8 cellular contexts compared by ENCODE assay signal in the genomic region with DNA sequence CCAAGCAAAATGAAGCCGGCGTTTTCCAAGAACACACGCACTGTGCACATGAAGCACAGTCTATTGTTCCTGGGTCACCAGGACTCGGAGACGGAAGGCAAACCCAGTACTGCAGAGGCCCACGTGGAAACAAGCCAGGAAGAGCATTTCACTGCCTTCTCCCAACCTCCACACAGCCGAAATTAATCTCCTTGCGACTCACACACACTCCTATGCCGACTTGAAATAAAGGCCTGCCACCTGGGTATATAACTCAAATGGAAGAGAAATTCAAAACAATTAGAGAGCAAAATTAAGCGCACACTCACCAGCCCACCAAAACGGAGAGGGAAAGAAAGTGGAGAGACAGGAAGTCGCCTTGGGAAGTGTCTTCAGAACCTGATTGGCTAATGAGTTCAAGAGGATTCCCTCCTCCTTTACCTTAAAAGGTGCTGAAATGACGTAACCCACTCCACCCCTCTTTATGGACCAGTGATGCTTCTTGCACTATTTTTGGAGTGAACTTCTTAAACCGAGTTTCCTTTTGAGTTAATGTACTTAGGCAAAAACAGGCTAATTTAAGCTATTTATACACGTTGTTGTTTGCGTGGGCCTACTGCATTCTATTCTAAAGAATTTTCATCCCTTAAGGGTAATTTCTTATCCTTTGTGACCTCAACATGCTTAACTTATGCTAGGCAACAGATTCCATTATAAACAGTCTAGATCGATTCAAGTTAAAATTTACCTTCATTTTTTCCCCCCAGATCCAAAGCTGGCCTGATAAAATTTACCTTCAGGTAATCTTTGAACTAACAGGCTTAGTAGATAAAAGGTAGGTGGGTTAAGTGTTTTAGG.
A peak's percentile ranks its signal among the peaks of the same experiment; 100 is the strongest.
DNase-seq lines count a peak whose midpoint lies in the region; ATAC-seq and FAIRE-seq lines count a peak whose summit lies in the region.

A gene with protein sequence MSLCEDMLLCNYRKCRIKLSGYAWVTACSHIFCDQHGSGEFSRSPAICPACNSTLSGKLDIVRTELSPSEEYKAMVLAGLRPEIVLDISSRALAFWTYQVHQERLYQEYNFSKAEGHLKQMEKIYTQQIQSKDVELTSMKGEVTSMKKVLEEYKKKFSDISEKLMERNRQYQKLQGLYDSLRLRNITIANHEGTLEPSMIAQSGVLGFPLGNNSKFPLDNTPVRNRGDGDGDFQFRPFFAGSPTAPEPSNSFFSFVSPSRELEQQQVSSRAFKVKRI (minus strand): TSS at position 334 of the 837 bp plus-strand sequence. CDS start 16,756 bp downstream, outside the sequence.

- H3K27me3 ChIP-seq in NT2/D1 (ENCODE audit: insufficient read depth, insufficient read length) = no peaks in the 10 kb centered on the region

- peak within 1 kb of the TSS; percentile 66 for H3K27ac ChIP-seq in epithelial cell of prostate

- ATAC-seq in GM21390 (IDR thresholded peaks at IDR 0.05; ENCODE audit: unreplicated experiment) = peak; percentile 97

- H3K4me1 ChIP-seq in NT2/D1 (ENCODE audit: insufficient read depth, insufficient read length) = peaks cover 4% of the 10 kb centered on the region

- H3K9ac ChIP-seq in NT2/D1 (ENCODE audit: insufficient read length, low read depth) = peak within 1 kb of the TSS; percentile 87

- DNase-seq in DMS53 (lab: John Stamatoyannopoulos, UW) = peak; percentile 82
- DNase-seq in HTR-8/SVneo (ENCODE audit: insufficient read length, low spot score) = peak; percentile 79
- peak; percentile 63 for DNase-seq in NT2/D1 (ENCODE audit: low read depth, low spot score)
- DNase-seq in activated T-cell treated with anti-CD3 and anti-CD28 coated beads for 1 hour (ENCODE audit: low read depth) = peak; percentile 5
- peak; percentile 57 for DNase-seq in epithelial cell of prostate (ENCODE audit: low read depth, low spot score)
- DNase-seq in midbrain (lab: John Stamatoyannopoulos, UW) = peak; percentile 79
- peak; percentile 21 for DNase-seq in stimulated activated naive CD4-positive, alpha-beta T cell treated with Interleukin-2 at 50 U/mL for 16 hours (lab: John Stamatoyannopoulos, UW)

- no peak for FAIRE-seq in HTR-8/SVneo (lab: Jason Lieb, UNC)

- no peaks in the 10 kb centered on the region for H3K9me3 ChIP-seq in NT2/D1 (ENCODE audit: insufficient read depth, low read length)

- H3K36me3 ChIP-seq in NT2/D1 (ENCODE audit: insufficient read depth, insufficient read length, low read length) = peaks cover 29% of the 10 kb centered on the region

- peak within 1 kb of the TSS; percentile 76 for H3K4me3 ChIP-seq in NT2/D1 (ENCODE audit: insufficient read length, low read depth)

Comparison
In these comparisons a context has a peak if more than half of its experiments do, and no peak if none do; other contexts are left out.
1. Peak in every context shown above with its lines: DNase-seq, ATAC-seq, H3K4me3 ChIP-seq and H3K27ac ChIP-seq.
2. DNase-seq: peak in every context shown above with its lines; median percentile 82 in DMS53; 79 in HTR-8/SVneo; 79 in midbrain; 63 in NT2/D1; 57 in epithelial cell of prostate; 21 in stimulated activated naive CD4-positive, alpha-beta T cell treated with Interleukin-2 at 50 U/mL for 16 hours; 5 in activated T-cell treated with anti-CD3 and anti-CD28 coated beads for 1 hour.